13 cellular contexts compared by ENCODE assay signal in genomic region chr1:210129759-210130158, GRCh38.
A peak's percentile ranks its signal among the peaks of the same experiment; 100 is the strongest.
DNase-seq lines count a peak whose midpoint lies in the region; ATAC-seq lines count a peak whose summit lies in the region.
"Had no signal": no experiment of that assay in that cellular context is flagged by ENCODE, and none has a peak within 500 bp of the region (broad histone marks: within the 10 kb centered on the region; RNA-seq: fewer than 3 reads in every experiment).

No MANE protein-coding gene starts in this region.

- DNase-seq in LHCN-M2 (ENCODE audit: low read depth) (peak; percentile 10), SHP77 treated with DMSO at 0.1 percent for 48 hours (lab: John Stamatoyannopoulos, UW) (no peak), hypothalamus (lab: John Stamatoyannopoulos, UW) (no peak)
- DNase-seq in activated effector memory CD4-positive, alpha-beta T cell treated with anti-CD3 and anti-CD28 coated beads, Interleukin-2, amount 50 U/mL, for 16 hours = no peak
- DNase-seq in activated CD8-positive, alpha-beta memory T cell treated with anti-CD3 and anti-CD28 coated beads for 24 hours = no peak
- DNase-seq: DND-41; HCEC 1CT; NCI-H1417 treated with DMSO at 0.1 percent for 48 hours; NCI-H526; stimulated activated naive CD4-positive, alpha-beta T cell treated with Interleukin-2 at 50 U/mL for 16 hours had no signal

- peak; percentile 79 for ATAC-seq in GM18502 (IDR thresholded peaks at IDR 0.05; ENCODE audit: poor library complexity, unreplicated experiment)
- peak; percentile 78 for ATAC-seq in GM19463 (IDR thresholded peaks at IDR 0.05; ENCODE audit: unreplicated experiment)
- peak; percentile 76 for ATAC-seq in HG02885 (IDR thresholded peaks at IDR 0.05; ENCODE audit: poor library complexity, unreplicated experiment)
